In genomic region chr13:29362849-29363604, GRCh38 we compare ENCODE assay signal across 8 cellular contexts.
A peak's percentile ranks its signal among the peaks of the same experiment; 100 is the strongest.
DNase-seq lines count a peak whose midpoint lies in the region; ATAC-seq lines count a peak whose summit lies in the region.

No MANE protein-coding gene starts in this region.

- no peak overlapping the region for H3K4me3 Mint-ChIP-seq in stimulated activated memory B cell treated with anti-CD40 and anti-IgM and Interleukin-4, amounts not matched to agents 10 μg/mL and 1 μg/mL and 100 μg/mL, for 72 hours

- H3K27me3 Mint-ChIP-seq in stimulated activated memory B cell treated with anti-CD40 and anti-IgM and Interleukin-4, amounts not matched to agents 10 μg/mL and 1 μg/mL and 100 μg/mL, for 72 hours, result peaks cover 17% of the 10 kb centered on the region

- H3K36me3 Mint-ChIP-seq in stimulated activated memory B cell treated with anti-CD40 and anti-IgM and Interleukin-4, amounts not matched to agents 10 μg/mL and 1 μg/mL and 100 μg/mL, for 72 hours, result no peaks in the 10 kb centered on the region

- no peak overlapping the region for H3K27ac Mint-ChIP-seq in stimulated activated memory B cell treated with anti-CD40 and anti-IgM and Interleukin-4, amounts not matched to agents 10 μg/mL and 1 μg/mL and 100 μg/mL, for 72 hours

- H3K9me3 Mint-ChIP-seq in stimulated activated memory B cell treated with anti-CD40 and anti-IgM and Interleukin-4, amounts not matched to agents 10 μg/mL and 1 μg/mL and 100 μg/mL, for 72 hours, result no peaks in the 10 kb centered on the region

- DNase-seq in NCI-H2171 treated with DMSO at 0.1 percent for 48 hours (lab: John Stamatoyannopoulos, UW) (peak; percentile 7), NCI-H2171 (lab: John Stamatoyannopoulos, UW) (no peak), H4 (ENCODE audit: low spot score) (peak; percentile 51), M059J (ENCODE audit: low read depth) (peak; percentile 36), SW480 (ENCODE audit: low spot score) (peak; percentile 77), cerebellum (ENCODE audit: low spot score) (peak; percentile 75), left lobe of liver (ENCODE audit: low spot score) (no peak)

- ATAC-seq in left lobe of liver, result peak; percentile 99
- peak; percentile 78 for ATAC-seq in stimulated activated memory B cell treated with anti-CD40 and anti-IgM and Interleukin-4, amounts not matched to agents 10 μg/mL and 1 μg/mL and 100 μg/mL, for 72 hours

- H3K4me1 Mint-ChIP-seq in stimulated activated memory B cell treated with anti-CD40 and anti-IgM and Interleukin-4, amounts not matched to agents 10 μg/mL and 1 μg/mL and 100 μg/mL, for 72 hours, result no peaks in the 10 kb centered on the region

Comparison
In these comparisons a context has a peak if more than half of its experiments do, and no peak if none do; other contexts are left out.
1. DNase-seq: peak in NCI-H2171 treated with DMSO at 0.1 percent for 48 hours (single experiment), H4 (single experiment), M059J (single experiment), SW480 (single experiment) and cerebellum (single experiment); none in NCI-H2171 (single experiment) and left lobe of liver (single experiment).